In the genomic region with DNA sequence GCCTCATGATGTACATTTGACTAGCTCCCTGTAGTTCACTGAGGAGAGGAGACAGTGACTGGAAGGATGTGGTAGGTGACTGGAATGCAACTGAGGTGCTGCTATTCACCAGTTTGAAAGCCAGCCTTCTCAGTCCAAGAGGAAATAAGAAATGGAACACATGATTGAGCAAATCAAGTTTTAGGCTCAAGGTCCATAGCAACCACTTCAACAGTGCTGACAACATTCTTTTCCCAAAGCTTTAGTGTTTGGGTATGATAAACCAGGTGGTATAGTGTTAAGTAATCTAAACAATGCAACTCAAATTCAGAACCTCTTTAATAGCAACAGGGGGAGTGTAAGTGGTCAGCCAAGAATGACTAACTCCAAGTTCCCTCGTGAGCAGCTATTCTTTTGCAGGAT, we compare ENCODE assay signal across 1 cellular context.
TF ChIP-seq lines count a peak whose summit lies in the region.

No MANE protein-coding gene starts in this region.

TF ChIP-seq in WTC11, 78 proteins besides CTCF, POLR2A, EP300 and RAD21 (continued from another document):
- TF ChIP-seq, protein P1, sequence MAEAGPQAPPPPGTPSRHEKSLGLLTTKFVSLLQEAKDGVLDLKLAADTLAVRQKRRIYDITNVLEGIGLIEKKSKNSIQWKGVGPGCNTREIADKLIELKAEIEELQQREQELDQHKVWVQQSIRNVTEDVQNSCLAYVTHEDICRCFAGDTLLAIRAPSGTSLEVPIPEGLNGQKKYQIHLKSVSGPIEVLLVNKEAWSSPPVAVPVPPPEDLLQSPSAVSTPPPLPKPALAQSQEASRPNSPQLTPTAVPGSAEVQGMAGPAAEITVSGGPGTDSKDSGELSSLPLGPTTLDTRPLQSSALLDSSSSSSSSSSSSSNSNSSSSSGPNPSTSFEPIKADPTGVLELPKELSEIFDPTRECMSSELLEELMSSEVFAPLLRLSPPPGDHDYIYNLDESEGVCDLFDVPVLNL (CRISPR knock-in tag; IDR thresholded peaks at IDR 0.05; ENCODE audit: borderline replicate concordance, low read depth): no peak
- TF ChIP-seq ZNF232 (CRISPR knock-in tag; IDR thresholded peaks at IDR 0.05): no peak
- no peak for TF ChIP-seq KAT7 (CRISPR knock-in tag; IDR thresholded peaks at IDR 0.05; ENCODE audit: borderline replicate concordance)
